8 cellular contexts compared by ENCODE assay signal in genomic region chr6:117482240-117483003, GRCh38. TPM values are rescaled to one million over a fixed set of nuclear protein-coding genes. Genes with fewer than 3 reads are reported as not detected.
DNase-seq lines count a peak whose midpoint lies in the region; ATAC-seq and TF ChIP-seq lines count a peak whose summit lies in the region.

Gene DCBLD1 (plus strand): TSS chr6:117482674. CDS start chr6:117482782, 108 bp downstream.

- H3K36me3 ChIP-seq in ACC112 (ENCODE audit: insufficient read depth, low read length) = no peaks in the 10 kb centered on the region
- H3K36me3 ChIP-seq in liver (ENCODE audit: control insufficient read depth in 4 of 4, insufficient read depth in 3 of 4, low read depth in 1 of 4, low read length in 3 of 4) = peaks cover 0 to 3% (median 0%) of the 10 kb centered on the region in 4 donors

- peak within 1 kb of the TSS; percentile 88 for H2AFZ ChIP-seq in ACC112 (ENCODE audit: low read length, unreplicated experiment)

- intact Hi-C loops in dorsolateral prefrontal cortex (cut with DNase I) = loop anchor here (2.0 to 10.0 kb wide), 2 partner anchors 72 to 120 kb away; partner anchors contain the start of gene GOPC (in 1 of the 2)

- peaks cover 17% of the 10 kb centered on the region for H3K4me1 ChIP-seq in ACC112 (ENCODE audit: control insufficient read depth, insufficient read depth, low read length, unreplicated experiment)
- peaks cover 0 to 20% (median 17%) of the 10 kb centered on the region in 4 donors for H3K4me1 ChIP-seq in liver (ENCODE audit: control insufficient read depth in 4 of 4, insufficient read depth in 4 of 4, low read length in 3 of 4)

- POLR2A ChIA-PET in activated CD4-positive, alpha-beta T cell treated with anti-CD3 and anti-CD28 coated beads, Interleukin-2, amount 10 ng/mL, durations not matched to agents 7 days and 5 days (lab: Charles Lee) = interaction anchor here (0.9 kb wide), 1 partner anchor 120 kb away, joined by 3 read pairs; the partner anchor contains the start of gene GOPC

- ATAC-seq in GM18858 (IDR thresholded peaks at IDR 0.05; ENCODE audit: unreplicated experiment) = peak; percentile 68
- ATAC-seq in HG03039 (IDR thresholded peaks at IDR 0.05; ENCODE audit: unreplicated experiment) = peak; percentile 84

- no peaks in the 10 kb centered on the region for H3K27me3 ChIP-seq in ACC112 (ENCODE audit: insufficient read depth, low read length)
- H3K27me3 ChIP-seq in dorsolateral prefrontal cortex = no peaks in the 10 kb centered on the region
- no peaks in the 10 kb centered on the region for H3K27me3 ChIP-seq in liver (ENCODE audit: control insufficient read depth in 4 of 4, insufficient read depth in 4 of 4, low read length in 3 of 4)

- peak within 1 kb of the TSS; percentile 72 for H3K27ac Mint-ChIP-seq in activated CD4-positive, alpha-beta T cell treated with anti-CD3 and anti-CD28 coated beads, Interleukin-2, amount 10 ng/mL, durations not matched to agents 7 days and 5 days

- CTCF ChIA-PET in activated CD4-positive, alpha-beta T cell treated with anti-CD3 and anti-CD28 coated beads, Interleukin-2, amount 10 ng/mL, durations not matched to agents 7 days and 5 days (lab: Charles Lee) = interaction anchor here (1.1 to 2.2 kb wide), 3 partner anchors 11 to 26 kb away, joined by 4 to 5 read pairs (median 4); no protein-coding TSS in a partner anchor

- peak within 1 kb of the TSS; percentile 78 for H3K4me3 Mint-ChIP-seq in activated CD4-positive, alpha-beta T cell treated with anti-CD3 and anti-CD28 coated beads, Interleukin-2, amount 10 ng/mL, durations not matched to agents 7 days and 5 days

- no peaks in the 10 kb centered on the region for H3K36me3 Mint-ChIP-seq in activated CD4-positive, alpha-beta T cell treated with anti-CD3 and anti-CD28 coated beads, Interleukin-2, amount 10 ng/mL, durations not matched to agents 7 days and 5 days (ENCODE audit: low read depth)

- DNase-seq in NCI-H446 treated with DMSO at 0.1 percent for 48 hours (lab: John Stamatoyannopoulos, UW) = peak; percentile 37
- DNase-seq in activated CD4-positive, alpha-beta T cell treated with anti-CD3 and anti-CD28 coated beads, Interleukin-2, amount 10 ng/mL, durations not matched to agents 7 days and 5 days = peak; percentile 53
- DNase-seq in dorsolateral prefrontal cortex = peak in 9 of 10 donors; percentile 30 to 76 (median 43)
- DNase-seq in stimulated activated CD4-positive, alpha-beta T cell treated with anti-CD3 and anti-CD28 coated beads, Interleukin-4, amount 100 ng/mL, for 4 hours = peak; percentile 37 to 51

- H3K27me3 Mint-ChIP-seq in activated CD4-positive, alpha-beta T cell treated with anti-CD3 and anti-CD28 coated beads, Interleukin-2, amount 10 ng/mL, durations not matched to agents 7 days and 5 days = peaks cover 54% of the 10 kb centered on the region

- H3K4me3 ChIP-seq in ACC112 (ENCODE audit: low read depth, low read length) = peak within 1 kb of the TSS; percentile 95
- H3K4me3 ChIP-seq in dorsolateral prefrontal cortex = peak within 1 kb of the TSS; percentile 49 to 91 (median 76)
- peak within 1 kb of the TSS; percentile 73 to 91 (median 80) for H3K4me3 ChIP-seq in liver (ENCODE audit: low read depth in 1 of 3, low read length in 3 of 3)

- peak in 13 of 56 donors; percentile 2 to 52 (median 18) for TF ChIP-seq CTCF in dorsolateral prefrontal cortex (IDR thresholded peaks at IDR 0.05 in 54 of 56, conservative IDR thresholded peaks at IDR 0.05 in 2 of 56; ENCODE audit: low read depth in 1 of 56, partially characterized antibody in 56 of 56)
- no peak for TF ChIP-seq CTCF in liver (IDR thresholded peaks at IDR 0.05; ENCODE audit: low read depth, low read length, missing input control)

- H3K9me3 Mint-ChIP-seq in activated CD4-positive, alpha-beta T cell treated with anti-CD3 and anti-CD28 coated beads, Interleukin-2, amount 10 ng/mL, durations not matched to agents 7 days and 5 days = no peaks in the 10 kb centered on the region

- TF ChIP-seq RAD21 in liver (IDR thresholded peaks at IDR 0.05) = peak in 1 of 2 donors; percentile 24

- H3K9ac ChIP-seq in liver (ENCODE audit: low read depth in 1 of 2, low read length in 2 of 2) = peak within 1 kb of the TSS; percentile 82 to 92

- H3K4me1 Mint-ChIP-seq in activated CD4-positive, alpha-beta T cell treated with anti-CD3 and anti-CD28 coated beads, Interleukin-2, amount 10 ng/mL, durations not matched to agents 7 days and 5 days = peaks cover 20% of the 10 kb centered on the region

- H3K27ac ChIP-seq in ACC112 (ENCODE audit: low read depth, low read length) (peak within 1 kb of the TSS; percentile 63), dorsolateral prefrontal cortex (peak within 1 kb of the TSS in 53 of 59 donors; percentile 7 to 90 (median 58)), liver (ENCODE audit: low read depth in 1 of 2, low read length in 2 of 2) (peak within 1 kb of the TSS; percentile 92 to 93)

- no peaks in the 10 kb centered on the region for H3K9me3 ChIP-seq in liver (ENCODE audit: control insufficient read depth in 4 of 4, low read length in 3 of 4)

- 2% methylated on average over 96 of the region's 96 CpGs for WGBS in liver

- H3K79me2 ChIP-seq in ACC112 (ENCODE audit: control insufficient read depth, insufficient read depth, low read length, unreplicated experiment) = peaks cover 38% of the 10 kb centered on the region

TF ChIP-seq in liver, 16 proteins besides CTCF, POLR2A, EP300 and RAD21:
- TF ChIP-seq YY1 (IDR thresholded peaks at IDR 0.05) (peak; percentile 18), REST (IDR thresholded peaks at IDR 0.05) (peak; percentile 8), EGR1 (IDR thresholded peaks at IDR 0.05; ENCODE audit: low read depth in 2 of 2) (peak; percentile 42 to 80), FOXA2 (IDR thresholded peaks at IDR 0.05) (no peak), FOXA1 (IDR thresholded peaks at IDR 0.05) (no peak)

RNA-seq across cellular contexts. Expression of gene DCBLD1, which starts in this region (rescaled TPM):
- 1 to 10 TPM; 3.7 to 5.1 TPM for total RNA-seq in activated CD4-positive, alpha-beta T cell treated with anti-CD3 and anti-CD28 coated beads, Interleukin-2, amount 10 ng/mL, durations not matched to agents 7 days and 5 days
- 10 to 100 TPM in 88 of 120 experiments, 1 to 10 TPM in 32; 7.0 to 20.0 (median 12.1) TPM for total RNA-seq in dorsolateral prefrontal cortex
- 10 to 100 TPM in 1 of 2 donors, 1 to 10 TPM in 1; 2.7 to 10.4 TPM for total RNA-seq in liver
- 1 to 10 TPM; 4.3 to 4.6 TPM for polyA plus RNA-seq in liver

Comparison
In these comparisons a context has a peak if more than half of its experiments do, and no peak if none do; other contexts are left out.
1. Peak in every context shown above with its lines: DNase-seq, ATAC-seq, H3K4me3 ChIP-seq and H3K27ac ChIP-seq.